ENCODE assay signal across 17 cellular contexts in the genomic region with DNA sequence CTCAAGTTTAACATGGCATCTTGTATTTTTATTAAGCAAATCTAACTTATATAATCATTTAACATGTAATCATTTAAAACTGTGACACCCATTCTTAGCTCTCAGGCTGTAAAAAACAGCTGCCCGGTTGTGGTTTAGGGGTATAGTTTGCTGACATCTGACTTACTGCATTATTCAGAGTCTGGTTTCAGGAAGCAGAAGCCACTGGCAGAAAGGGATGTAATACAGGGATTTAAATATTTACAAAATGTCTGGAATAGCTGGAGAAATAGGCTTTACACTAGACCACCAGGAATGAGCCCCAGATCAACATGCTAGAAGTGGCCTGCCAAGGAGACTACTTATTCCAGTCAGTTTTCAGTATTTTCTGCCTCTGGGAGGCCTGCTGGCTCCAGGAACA.
DNase-seq lines count a peak whose midpoint lies in the region; ATAC-seq and TF ChIP-seq lines count a peak whose summit lies in the region.
"Had no signal": no experiment of that assay in that cellular context is flagged by ENCODE, and none has a peak within 500 bp of the region (broad histone marks: within the 10 kb centered on the region; RNA-seq: fewer than 3 reads in every experiment).

No MANE protein-coding gene starts in this region.

- H3K9me3 ChIP-seq in right atrium auricular region, result no peaks in the 10 kb centered on the region
- H3K9me3 ChIP-seq in heart left ventricle, result peaks cover 0 to 7% (median 0%) of the 10 kb centered on the region in 12 donors

- H3K4me1 ChIP-seq in right atrium auricular region (no peaks in the 10 kb centered on the region), heart left ventricle (no peaks in the 10 kb centered on the region)

- no peak for TF ChIP-seq POLR2A in heart left ventricle (IDR thresholded peaks at IDR 0.05)

- 86 to 96% (median 91%) methylated on average over 1 of the region's 1 CpG for WGBS in heart left ventricle, 4 donors

- intact Hi-C loops in heart left ventricle (cut with DNase I), result no loop called here

- no peaks in the 10 kb centered on the region for H3K36me3 ChIP-seq in right atrium auricular region
- no peaks in the 10 kb centered on the region for H3K36me3 ChIP-seq in heart left ventricle

- TF ChIP-seq CTCF in right atrium auricular region (IDR thresholded peaks at IDR 0.05) (no peak), heart left ventricle (IDR thresholded peaks at IDR 0.05) (no peak)

- H3K27ac ChIP-seq in right atrium auricular region, result no peak overlapping the region
- H3K27ac ChIP-seq in heart left ventricle, result no peak overlapping the region
- H3K27ac ChIP-seq: GM23248 had no signal

- no peaks in the 10 kb centered on the region for H3K27me3 ChIP-seq in right atrium auricular region
- H3K27me3 ChIP-seq in heart left ventricle, result no peaks in the 10 kb centered on the region

- peak; percentile 69 for DNase-seq in H4 (ENCODE audit: low spot score)
- DNase-seq in LHCN-M2 (ENCODE audit: low read depth), result peak; percentile 6
- DNase-seq in amniotic epithelial cell (ENCODE audit: low read depth), result peak; percentile 40
- peak; percentile 3 for DNase-seq in myocyte (ENCODE audit: low read depth)
- no peak for DNase-seq in right atrium auricular region (ENCODE audit: low spot score)
- DNase-seq in heart left ventricle, result no peak
- no peak for DNase-seq in activated CD8-positive, alpha-beta memory T cell treated with anti-CD3 and anti-CD28 coated beads, Interleukin-2, amount 50 U/mL, for 48 hours
- no peak for DNase-seq in stimulated activated CD8-positive, alpha-beta memory T cell treated with anti-CD3 and anti-CD28 coated beads, Interleukin-4, amount 100 ng/mL, for 48 hours
- DNase-seq: ACHN; C1 segment of cervical spinal cord; Calu3; CD4-positive, alpha-beta T cell; DMS 273 treated with DMSO at 0.1 percent for 48 hours; GM23248; H7 had no signal

- ATAC-seq in heart left ventricle, result no peak
- ATAC-seq: GM12878, HepG2 had no signal

- H3K4me3 ChIP-seq in right atrium auricular region (no peak overlapping the region), heart left ventricle (no peak overlapping the region)
- H3K4me3 ChIP-seq: GM12878, GM23248 had no signal

Comparison
In these comparisons a context has a peak if more than half of its experiments do, and no peak if none do; other contexts are left out.
1. DNase-seq: peak in H4 (single experiment), LHCN-M2 (single experiment), amniotic epithelial cell (single experiment) and myocyte (single experiment); none in right atrium auricular region (single experiment), heart left ventricle (0 of 5), activated CD8-positive, alpha-beta memory T cell treated with anti-CD3 and anti-CD28 coated beads, Interleukin-2, amount 50 U/mL, for 48 hours (single experiment) and stimulated activated CD8-positive, alpha-beta memory T cell treated with anti-CD3 and anti-CD28 coated beads, Interleukin-4, amount 100 ng/mL, for 48 hours (single experiment).